ENCODE assay signal across 25 cellular contexts in genomic region chr4:78298618-78299017, GRCh38.
DNase-seq lines count a peak whose midpoint lies in the region; ATAC-seq, FAIRE-seq and TF ChIP-seq lines count a peak whose summit lies in the region.
"Had no signal": no experiment of that assay in that cellular context is flagged by ENCODE, and none has a peak within 500 bp of the region (broad histone marks: within the 10 kb centered on the region; RNA-seq: fewer than 3 reads in every experiment).

No MANE protein-coding gene starts in this region.

- no TSS peak for BruUV-seq in OCI-LY7 (replicated peaks; lab: Mats Ljungman, UMichigan)

- H2AFZ ChIP-seq in OCI-LY7 (ENCODE audit: low read length): no peak overlapping the region

- H3K9me3 ChIP-seq in skeletal muscle satellite cell (replicated peaks; ENCODE audit: low read length): no peaks in the 10 kb centered on the region
- H3K9me3 ChIP-seq in OCI-LY7 (ENCODE audit: low read length): no peaks in the 10 kb centered on the region
- H3K9me3 ChIP-seq: adrenal gland, upper lobe of left lung had no signal

- peak; percentile 3 for DNase-seq in HTR-8/SVneo (ENCODE audit: insufficient read length, low spot score)
- DNase-seq in amniotic epithelial cell (ENCODE audit: low read depth): peak; percentile 24
- peak; percentile 59 to 78 for DNase-seq in foreskin fibroblast
- DNase-seq in OCI-LY7 (ENCODE audit: low spot score): no peak
- DNase-seq: activated CD4-positive, alpha-beta T cell treated with anti-CD3 and anti-CD28 coated beads, Interleukin-2, amount 10 ng/mL, durations not matched to agents 24 days and 14 days; activated CD8-positive, alpha-beta memory T cell treated with anti-CD3 and anti-CD28 coated beads, Interleukin-2, amount 50 U/mL, for 4 hours; activated gamma-delta T cell; adrenal gland; COR-L47; effector CD8-positive, alpha-beta T cell; islet precursor cell; mesenchymal stem cell; NCI-H1048; NCI-H2081; NCI-H510A treated with DMSO at 0.1 percent for 48 hours; nephron progenitor cell; small intestine; stimulated activated CD4-positive, alpha-beta T cell treated with anti-CD3 and anti-CD28 coated beads, Interleukin-4, amount 100 ng/mL, for 24 hours; upper lobe of left lung had no signal

- no peak overlapping the region for H3K9ac ChIP-seq in skeletal muscle satellite cell (ENCODE audit: low read depth, low read length)

- intact Hi-C loops in OCI-LY7 (cut with micrococcal nuclease; ENCODE audit: unreplicated experiment): no loop called here

- H3K9me2 ChIP-seq in OCI-LY7 (ENCODE audit: insufficient read depth, low read length): no peaks in the 10 kb centered on the region

- CTCF ChIA-PET in OCI-LY7 (lab: Charles Lee; ENCODE audit: unreplicated experiment): no interaction called here

- ATAC-seq in GM19023 (IDR thresholded peaks at IDR 0.05; ENCODE audit: unreplicated experiment): no peak
- no peak for ATAC-seq in GM19351 (IDR thresholded peaks at IDR 0.05; ENCODE audit: unreplicated experiment)
- ATAC-seq: HCT116, K562 had no signal

- H3K4me3 ChIP-seq in foreskin fibroblast (ENCODE audit: low read depth in 1 of 2, low read length in 2 of 2) (no peak overlapping the region), skeletal muscle satellite cell (ENCODE audit: low read length) (no peak overlapping the region), OCI-LY7 (ENCODE audit: low read depth, low read length, poor library complexity, severe bottlenecking) (no peak overlapping the region)
- H3K4me3 ChIP-seq: adrenal gland, K562, upper lobe of left lung had no signal

- no peaks in the 10 kb centered on the region for H3K79me2 ChIP-seq in OCI-LY7 (ENCODE audit: insufficient read depth, low read depth, low read length)

- H3K4me1 ChIP-seq in skeletal muscle satellite cell (ENCODE audit: control insufficient read depth, insufficient read depth, low read length) (peaks cover 30% of the 10 kb centered on the region), OCI-LY7 (ENCODE audit: insufficient read depth, low read length, poor library complexity, severe bottlenecking) (peaks cover 10% of the 10 kb centered on the region)

- POLR2A ChIA-PET in OCI-LY7 (lab: Charles Lee): interaction anchor here (0.7 kb wide), 1 partner anchor 46 kb away, joined by 3 read pairs; no protein-coding TSS in a partner anchor

- peak overlapping the region; percentile 33 for H3K4me2 ChIP-seq in skeletal muscle satellite cell (ENCODE audit: low read length)
- no peak overlapping the region for H3K4me2 ChIP-seq in OCI-LY7 (ENCODE audit: low read length)

- H4K20me1 ChIP-seq in OCI-LY7 (ENCODE audit: insufficient read depth, low read length): no peaks in the 10 kb centered on the region

- H3K27ac ChIP-seq in OCI-LY7 (ENCODE audit: low read depth, low read length, poor library complexity, severe bottlenecking): no peak overlapping the region
- H3K27ac ChIP-seq: adrenal gland, upper lobe of left lung had no signal

- H3K36me3 ChIP-seq in skeletal muscle satellite cell (ENCODE audit: insufficient read depth, low read length): no peaks in the 10 kb centered on the region
- no peaks in the 10 kb centered on the region for H3K36me3 ChIP-seq in OCI-LY7 (ENCODE audit: insufficient read depth, low read length)
- H3K36me3 ChIP-seq: adrenal gland, upper lobe of left lung had no signal

- FAIRE-seq in HTR-8/SVneo (lab: Jason Lieb, UNC): no peak
- FAIRE-seq: K562, TTC549 had no signal

- TF ChIP-seq CTCF in foreskin fibroblast (IDR thresholded peaks at IDR 0.05; ENCODE audit: low read depth, low read length) (no peak), OCI-LY7 (conservative IDR thresholded peaks at IDR 0.05; ENCODE audit: low read length) (no peak)

- H3K27me3 ChIP-seq in skeletal muscle satellite cell (ENCODE audit: control insufficient read depth, insufficient read depth, low read length): no peaks in the 10 kb centered on the region
- H3K27me3 ChIP-seq: adrenal gland, upper lobe of left lung had no signal
